ENCODE assay signal across 1 cellular context in genomic region chr12:116880213-116880816, GRCh38.
TF ChIP-seq lines count a peak whose summit lies in the region.

No MANE protein-coding gene starts in this region.

TF ChIP-seq in IMR-90, 13 proteins besides CTCF, POLR2A, EP300 and RAD21 (continued from another document):
- TF ChIP-seq NFE2L2 (IDR thresholded peaks at IDR 0.05; ENCODE audit: low read depth, low read length) (no peak), SMC3 (IDR thresholded peaks at IDR 0.05; ENCODE audit: low read depth, low read length) (no peak), RCOR1 (IDR thresholded peaks at IDR 0.05; ENCODE audit: insufficient replicate concordance, low read length) (no peak)
